In the genomic region with DNA sequence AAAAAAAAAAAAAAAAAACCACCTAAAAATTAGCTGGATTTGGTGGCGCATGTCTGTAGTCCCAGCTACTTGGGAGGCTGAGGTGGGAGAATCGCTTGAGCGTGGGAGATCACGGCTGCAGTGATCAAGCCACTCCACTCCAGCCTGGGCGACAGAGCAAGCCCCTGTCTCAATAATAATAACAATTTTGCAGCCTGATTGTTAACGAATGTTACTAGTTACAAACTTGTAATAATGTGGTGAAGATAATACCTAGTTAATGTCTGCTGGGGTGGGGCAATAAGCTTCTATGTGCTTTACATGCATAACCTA, we compare ENCODE assay signal across 11 cellular contexts. TPM values are rescaled to one million over a fixed set of nuclear protein-coding genes. Genes with fewer than 3 reads are reported as not detected.
A peak's percentile ranks its signal among the peaks of the same experiment; 100 is the strongest.
DNase-seq lines count a peak whose midpoint lies in the region; ATAC-seq and FAIRE-seq lines count a peak whose summit lies in the region.
"Had no signal": no experiment of that assay in that cellular context is flagged by ENCODE, and none has a peak within 500 bp of the region (broad histone marks: within the 10 kb centered on the region; RNA-seq: fewer than 3 reads in every experiment).

No MANE protein-coding gene starts in this region.

- H3K27ac Mint-ChIP-seq in CD4-positive, CD25-positive, alpha-beta regulatory T cell: peak overlapping the region in 1 of 3 donors; percentile 95
- H3K27ac Mint-ChIP-seq in activated CD4-positive, alpha-beta memory T cell treated with anti-CD3 and anti-CD28 coated beads for 36 hours: no peak overlapping the region

- peak overlapping the region; percentile 41 to 96 (median 94) for H3K4me3 Mint-ChIP-seq in CD4-positive, CD25-positive, alpha-beta regulatory T cell
- H3K4me3 Mint-ChIP-seq in activated CD4-positive, alpha-beta memory T cell treated with anti-CD3 and anti-CD28 coated beads for 36 hours: peak overlapping the region; percentile 17

- peak overlapping the region; percentile 91 for H3K27ac ChIP-seq in CD4-positive, CD25-positive, alpha-beta regulatory T cell (ENCODE audit: insufficient read depth, low read length, poor library complexity, severe bottlenecking)
- H3K27ac ChIP-seq: brain microvascular endothelial cell had no signal

- peaks cover 42% of the 10 kb centered on the region for H3K4me1 ChIP-seq in CD4-positive, CD25-positive, alpha-beta regulatory T cell (ENCODE audit: control insufficient read depth, insufficient read depth, low read length, poor library complexity, severe bottlenecking)

- H3K4me3 ChIP-seq in CD4-positive, CD25-positive, alpha-beta regulatory T cell (ENCODE audit: low read depth, low read length): no peak overlapping the region

- no peaks in the 10 kb centered on the region for H3K9me3 ChIP-seq in CD4-positive, CD25-positive, alpha-beta regulatory T cell (ENCODE audit: control insufficient read depth in 2 of 2, low read length in 2 of 2)

- peaks cover 3% of the 10 kb centered on the region for H3K36me3 Mint-ChIP-seq in CD4-positive, CD25-positive, alpha-beta regulatory T cell
- peaks cover 7% of the 10 kb centered on the region for H3K36me3 Mint-ChIP-seq in activated CD4-positive, alpha-beta memory T cell treated with anti-CD3 and anti-CD28 coated beads for 36 hours

- peaks cover 28 to 49% (median 35%) of the 10 kb centered on the region in 4 donors for H3K4me1 Mint-ChIP-seq in CD4-positive, CD25-positive, alpha-beta regulatory T cell
- peaks cover 28% of the 10 kb centered on the region for H3K4me1 Mint-ChIP-seq in activated CD4-positive, alpha-beta memory T cell treated with anti-CD3 and anti-CD28 coated beads for 36 hours (ENCODE audit: low read depth)

- CTCF ChIA-PET in activated CD4-positive, alpha-beta memory T cell treated with anti-CD3 and anti-CD28 coated beads for 36 hours (lab: Charles Lee): interaction anchor here (1.4 to 2.4 kb wide), 7 partner anchors 14 to 734 kb away, joined by 3 to 13 read pairs (median 8); partner anchors contain the start of genes KLLN and PTEN

- DNase-seq in CD4-positive, CD25-positive, alpha-beta regulatory T cell: no peak
- DNase-seq in GM18507 (ENCODE audit: extremely low spot score, insufficient read length, low read depth): no peak
- no peak for DNase-seq in activated CD4-positive, alpha-beta memory T cell treated with anti-CD3 and anti-CD28 coated beads for 36 hours
- no peak for DNase-seq in amygdala (lab: John Stamatoyannopoulos, UW)
- no peak for DNase-seq in retina
- no peak for DNase-seq in NK-92 treated with Interleukin-12 subunit alpha and Interleukin-12 subunit beta, amount 100 ng/mL, for 24 hours (lab: John Stamatoyannopoulos, UW)
- DNase-seq: T1000 had no signal

- intact Hi-C loops in activated CD4-positive, alpha-beta memory T cell treated with anti-CD3 and anti-CD28 coated beads for 36 hours (cut with micrococcal nuclease): loop anchor here (5.0 kb wide), 4 partner anchors 162 to 1343 kb away; partner anchors contain the start of gene PAPSS2

- POLR2A ChIA-PET in activated CD4-positive, alpha-beta memory T cell treated with anti-CD3 and anti-CD28 coated beads for 36 hours (lab: Charles Lee): interaction anchor here (0.8 to 2.2 kb wide), 4 partner anchors 10 to 44 kb away, joined by 3 to 33 read pairs (median 12); partner anchors contain the start of genes KLLN and PTEN

- peak; percentile 53 for FAIRE-seq in GM18507 (lab: Jason Lieb, UNC)
- peak; percentile 17 for FAIRE-seq in islet of Langerhans (lab: Jason Lieb, UNC)
- FAIRE-seq: H1 had no signal

- no peaks in the 10 kb centered on the region for H3K36me3 ChIP-seq in CD4-positive, CD25-positive, alpha-beta regulatory T cell (ENCODE audit: control insufficient read depth, insufficient read depth, low read length)
- H3K36me3 ChIP-seq: brain microvascular endothelial cell had no signal

- H3K27me3 Mint-ChIP-seq in CD4-positive, CD25-positive, alpha-beta regulatory T cell: peaks cover 4% of the 10 kb centered on the region
- H3K27me3 Mint-ChIP-seq in activated CD4-positive, alpha-beta memory T cell treated with anti-CD3 and anti-CD28 coated beads for 36 hours: no peaks in the 10 kb centered on the region

- H3K9me3 Mint-ChIP-seq in CD4-positive, CD25-positive, alpha-beta regulatory T cell: no peaks in the 10 kb centered on the region
- H3K9me3 Mint-ChIP-seq in activated CD4-positive, alpha-beta memory T cell treated with anti-CD3 and anti-CD28 coated beads for 36 hours: no peaks in the 10 kb centered on the region

- no peak for ATAC-seq in CD4-positive, CD25-positive, alpha-beta regulatory T cell (ENCODE audit: low read depth in 2 of 2)
- no peak for ATAC-seq in GM19351 (IDR thresholded peaks at IDR 0.05; ENCODE audit: unreplicated experiment)

- no peaks in the 10 kb centered on the region for H3K27me3 ChIP-seq in CD4-positive, CD25-positive, alpha-beta regulatory T cell (ENCODE audit: control insufficient read depth, insufficient read depth, low read length)
- H3K27me3 ChIP-seq: brain microvascular endothelial cell had no signal

RNA-seq across cellular contexts. Expression of gene ATAD1, which starts 1.2 kb away (rescaled TPM):
- total RNA-seq in CD4-positive, CD25-positive, alpha-beta regulatory T cell: 33.1 TPM
- polyA plus RNA-seq in CD4-positive, CD25-positive, alpha-beta regulatory T cell: 10 to 100 TPM; 31.5 to 50.1 (median 38.8) TPM
- 10 to 100 TPM; 39.4 to 42.8 TPM for total RNA-seq in activated CD4-positive, alpha-beta memory T cell treated with anti-CD3 and anti-CD28 coated beads for 36 hours

RNA-seq across cellular contexts. Expression of gene KLLN, which starts 44.1 kb away (rescaled TPM):
- 0.54 TPM for total RNA-seq in CD4-positive, CD25-positive, alpha-beta regulatory T cell
- under 1 TPM; 0.05 to 0.67 (median 0.17) TPM for polyA plus RNA-seq in CD4-positive, CD25-positive, alpha-beta regulatory T cell
- total RNA-seq in activated CD4-positive, alpha-beta memory T cell treated with anti-CD3 and anti-CD28 coated beads for 36 hours: under 1 TPM; 0.19 to 0.29 TPM

RNA-seq across cellular contexts. Expression of gene PTEN, which starts 44.2 kb away (rescaled TPM):
- total RNA-seq in CD4-positive, CD25-positive, alpha-beta regulatory T cell: 99.2 TPM
- 10 to 100 TPM; 25.9 to 31.2 (median 28.5) TPM for polyA plus RNA-seq in CD4-positive, CD25-positive, alpha-beta regulatory T cell
- total RNA-seq in activated CD4-positive, alpha-beta memory T cell treated with anti-CD3 and anti-CD28 coated beads for 36 hours: 10 to 100 TPM; 31.9 to 36.8 TPM
